ENCODE assay signal across 9 cellular contexts in genomic region chr12:89783321-89784060, GRCh38.
DNase-seq lines count a peak whose midpoint lies in the region; ATAC-seq, FAIRE-seq and TF ChIP-seq lines count a peak whose summit lies in the region.
"Had no signal": no experiment of that assay in that cellular context is flagged by ENCODE, and none has a peak within 500 bp of the region (broad histone marks: within the 10 kb centered on the region; RNA-seq: fewer than 3 reads in every experiment).

No MANE protein-coding gene starts in this region.

- no peak overlapping the region for H3K4me3 ChIP-seq in NB4 (ENCODE audit: low read depth, low read length)
- no peak overlapping the region for H3K4me3 ChIP-seq in neural progenitor cell
- H3K4me3 ChIP-seq in HepG2 (replicated peaks in 1 of 3; ENCODE audit: insufficient read depth in 1 of 3, low read depth in 2 of 3, low read length in 3 of 3), result no peak overlapping the region
- H3K4me3 ChIP-seq: HAP-1 had no signal

- H3K36me3 ChIP-seq in neural progenitor cell (no peaks in the 10 kb centered on the region), HepG2 (replicated peaks in 1 of 2; ENCODE audit: control insufficient read depth in 1 of 2, insufficient read depth in 2 of 2, low read length in 2 of 2) (no peaks in the 10 kb centered on the region)
- H3K36me3 ChIP-seq: HAP-1 had no signal

- peaks cover 4% of the 10 kb centered on the region for H3K4me1 Mint-ChIP-seq in neural progenitor cell
- H3K4me1 Mint-ChIP-seq in activated CD4-positive, alpha-beta T cell treated with anti-CD3 and anti-CD28 coated beads, Interleukin-2, amount 10 ng/mL, durations not matched to agents 7 days and 5 days, result no peaks in the 10 kb centered on the region
- no peaks in the 10 kb centered on the region for H3K4me1 Mint-ChIP-seq in type B pancreatic cell (ENCODE audit: unreplicated experiment)

- H3K4me2 ChIP-seq in neural progenitor cell (no peak overlapping the region), HepG2 (ENCODE audit: low read depth, low read length) (no peak overlapping the region)

- WGBS in HepG2 (ENCODE audit: low lambda C conversion rate), result 10% methylated on average over 4 of the region's 4 CpGs

- CTCF ChIA-PET in HepG2 (lab: Yijun Ruan, JAX; ENCODE audit: low intra/inter-chr PET ratio, low total read pairs), result no interaction called here
- CTCF ChIA-PET in activated CD4-positive, alpha-beta T cell treated with anti-CD3 and anti-CD28 coated beads, Interleukin-2, amount 10 ng/mL, durations not matched to agents 7 days and 5 days (lab: Charles Lee), result interaction anchor here (1.4 kb wide), 2 partner anchors 12 to 15 kb away, joined by 4 to 8 read pairs; no protein-coding TSS in a partner anchor

- TF ChIP-seq EP300 in HepG2 (IDR thresholded peaks at IDR 0.05; ENCODE audit: low read depth in 2 of 2, low read length in 2 of 2) (no peak), HepG2 (CRISPR knock-in tag; IDR thresholded peaks at IDR 0.05; ENCODE audit: borderline replicate concordance) (no peak)

- H3K9me3 Mint-ChIP-seq in neural progenitor cell (peaks cover 24% of the 10 kb centered on the region), type B pancreatic cell (peaks cover 7% of the 10 kb centered on the region)
- H3K9me3 Mint-ChIP-seq in activated CD4-positive, alpha-beta T cell treated with anti-CD3 and anti-CD28 coated beads, Interleukin-2, amount 10 ng/mL, durations not matched to agents 7 days and 5 days, result peaks cover 15% of the 10 kb centered on the region

- H3K79me2 ChIP-seq in neural progenitor cell (ENCODE audit: low read depth) (no peaks in the 10 kb centered on the region), HepG2 (ENCODE audit: insufficient read depth, low read length) (no peaks in the 10 kb centered on the region)

- H3K27ac ChIP-seq in neural progenitor cell (no peak overlapping the region), HepG2 (ENCODE audit: extremely low read length, insufficient read depth, low read length) (no peak overlapping the region)

- no peak overlapping the region for H3K4me3 Mint-ChIP-seq in neural progenitor cell
- H3K4me3 Mint-ChIP-seq in activated CD4-positive, alpha-beta T cell treated with anti-CD3 and anti-CD28 coated beads, Interleukin-2, amount 10 ng/mL, durations not matched to agents 7 days and 5 days, result no peak overlapping the region
- H3K4me3 Mint-ChIP-seq in type B pancreatic cell, result no peak overlapping the region

- H3K27me3 ChIP-seq in neural progenitor cell, result no peaks in the 10 kb centered on the region
- H3K27me3 ChIP-seq in HepG2 (ENCODE audit: control insufficient read depth in 1 of 2, insufficient read depth in 2 of 2, low read length in 2 of 2), result no peaks in the 10 kb centered on the region

- H3K9ac ChIP-seq in neural progenitor cell (no peak overlapping the region), HepG2 (ENCODE audit: insufficient read depth, low read depth, low read length) (no peak overlapping the region)

- ATAC-seq in HepG2, result no peak

- no peak for TF ChIP-seq RAD21 in HepG2 (CRISPR knock-in tag; IDR thresholded peaks at IDR 0.05)

- peaks cover 8% of the 10 kb centered on the region for H3K27me3 Mint-ChIP-seq in neural progenitor cell (ENCODE audit: insufficient read depth, low read depth)
- no peaks in the 10 kb centered on the region for H3K27me3 Mint-ChIP-seq in activated CD4-positive, alpha-beta T cell treated with anti-CD3 and anti-CD28 coated beads, Interleukin-2, amount 10 ng/mL, durations not matched to agents 7 days and 5 days
- no peaks in the 10 kb centered on the region for H3K27me3 Mint-ChIP-seq in type B pancreatic cell

- H3K27ac Mint-ChIP-seq in neural progenitor cell (peak overlapping the region; percentile 31), type B pancreatic cell (no peak overlapping the region)
- no peak overlapping the region for H3K27ac Mint-ChIP-seq in activated CD4-positive, alpha-beta T cell treated with anti-CD3 and anti-CD28 coated beads, Interleukin-2, amount 10 ng/mL, durations not matched to agents 7 days and 5 days

- TF ChIP-seq CTCF in NB4 (IDR thresholded peaks at IDR 0.05; ENCODE audit: low read depth, low read length), result no peak
- TF ChIP-seq CTCF in neural progenitor cell (IDR thresholded peaks at IDR 0.05), result no peak
- no peak for TF ChIP-seq CTCF in HepG2 (CRISPR knock-in tag; IDR thresholded peaks at IDR 0.05)
- TF ChIP-seq CTCF in type B pancreatic cell (conservative IDR thresholded peaks at IDR 0.05), result no peak

- intact Hi-C loops in HepG2 (cut with micrococcal nuclease; ENCODE audit: unreplicated experiment), result no loop called here

- no peaks in the 10 kb centered on the region for H3F3A ChIP-seq in neural progenitor cell (ENCODE audit: low read depth)

- H3K36me3 Mint-ChIP-seq in neural progenitor cell (peaks cover 6% of the 10 kb centered on the region), type B pancreatic cell (peaks cover 8% of the 10 kb centered on the region)
- no peaks in the 10 kb centered on the region for H3K36me3 Mint-ChIP-seq in activated CD4-positive, alpha-beta T cell treated with anti-CD3 and anti-CD28 coated beads, Interleukin-2, amount 10 ng/mL, durations not matched to agents 7 days and 5 days (ENCODE audit: low read depth)

- H3K9me3 ChIP-seq in neural progenitor cell (ENCODE audit: low read depth) (no peaks in the 10 kb centered on the region), HepG2 (ENCODE audit: low read length) (peaks cover 14% of the 10 kb centered on the region)

- in situ Hi-C loops in HepG2 (cut with HindIII; ENCODE audit: extremely low pct_ligation_motif_present, low pct_unique_long_range_greater_than_20kb), result no loop called here

- no peaks in the 10 kb centered on the region for H3K4me1 ChIP-seq in neural progenitor cell
- H3K4me1 ChIP-seq in HepG2 (ENCODE audit: insufficient read depth, low read length), result no peaks in the 10 kb centered on the region
- H3K4me1 ChIP-seq: HAP-1 had no signal

- POLR2A ChIA-PET in HepG2 (lab: Yijun Ruan, JAX), result no interaction called here
- POLR2A ChIA-PET in activated CD4-positive, alpha-beta T cell treated with anti-CD3 and anti-CD28 coated beads, Interleukin-2, amount 10 ng/mL, durations not matched to agents 7 days and 5 days (lab: Charles Lee), result no interaction called here

- TF ChIP-seq POLR2A in NB4 (IDR thresholded peaks at IDR 0.05; ENCODE audit: extremely low read depth, insufficient read length) (no peak), HepG2 (IDR thresholded peaks at IDR 0.05; ENCODE audit: insufficient read depth in 1 of 2, low read depth in 2 of 2, low read length in 2 of 2) (no peak)

- peak; percentile 55 for DNase-seq in GM04503 (ENCODE audit: low read depth)
- peak; percentile 49 for DNase-seq in NB4 (ENCODE audit: low read depth)
- DNase-seq in neural progenitor cell (ENCODE audit: low spot score), result no peak
- DNase-seq in HepG2 (ENCODE audit: low spot score), result no peak
- no peak for DNase-seq in activated CD4-positive, alpha-beta T cell treated with anti-CD3 and anti-CD28 coated beads, Interleukin-2, amount 10 ng/mL, durations not matched to agents 7 days and 5 days
- no peak for DNase-seq in stimulated activated CD8-positive, alpha-beta memory T cell treated with anti-CD3 and anti-CD28 coated beads, Interleukin-4, amount 100 ng/mL, for 48 hours
- no peak for DNase-seq in type B pancreatic cell (ENCODE audit: extremely low spot score, unreplicated experiment)

- H2AFZ ChIP-seq in neural progenitor cell (replicated peaks), result peak overlapping the region; percentile 66
- no peak overlapping the region for H2AFZ ChIP-seq in HepG2 (ENCODE audit: low read length)

- FAIRE-seq in endometrium (lab: Jason Lieb, UNC) (peak; percentile 31), HepG2 (lab: Jason Lieb, UNC) (no peak)

- BruUV-seq in HepG2 (replicated peaks; lab: Mats Ljungman, UMichigan), result no TSS peak

- H4K20me1 ChIP-seq in neural progenitor cell (ENCODE audit: low read depth) (no peaks in the 10 kb centered on the region), HepG2 (ENCODE audit: insufficient read depth, low read length) (no peaks in the 10 kb centered on the region)

TF ChIP-seq in HepG2, 621 proteins besides CTCF, POLR2A, EP300 and RAD21 (continues in another document):
- TF ChIP-seq TRIM22 (IDR thresholded peaks at IDR 0.05) (no peak), CBX1 (IDR thresholded peaks at IDR 0.05; ENCODE audit: low read depth) (no peak), ZBTB46 (CRISPR knock-in tag; IDR thresholded peaks at IDR 0.05; ENCODE audit: borderline replicate concordance) (no peak), NCOA2 (CRISPR knock-in tag; IDR thresholded peaks at IDR 0.05) (no peak), ZKSCAN8 (CRISPR knock-in tag; IDR thresholded peaks at IDR 0.05; ENCODE audit: borderline replicate concordance) (no peak), AGO2 (optimal IDR thresholded peaks at IDR 0.05; ENCODE audit: low read depth, low read length) (no peak), CHD2 (IDR thresholded peaks at IDR 0.05; ENCODE audit: low read depth, low read length) (no peak)

Comparison
In these comparisons a context has a peak if more than half of its experiments do, and no peak if none do; other contexts are left out.
1. DNase-seq: peak in GM04503 (single experiment) and NB4 (single experiment); none in neural progenitor cell (single experiment), HepG2 (single experiment), activated CD4-positive, alpha-beta T cell treated with anti-CD3 and anti-CD28 coated beads, Interleukin-2, amount 10 ng/mL, durations not matched to agents 7 days and 5 days (single experiment), stimulated activated CD8-positive, alpha-beta memory T cell treated with anti-CD3 and anti-CD28 coated beads, Interleukin-4, amount 100 ng/mL, for 48 hours (single experiment) and type B pancreatic cell (single experiment).